ENCODE assay signal across 1 cellular context in the genomic region with DNA sequence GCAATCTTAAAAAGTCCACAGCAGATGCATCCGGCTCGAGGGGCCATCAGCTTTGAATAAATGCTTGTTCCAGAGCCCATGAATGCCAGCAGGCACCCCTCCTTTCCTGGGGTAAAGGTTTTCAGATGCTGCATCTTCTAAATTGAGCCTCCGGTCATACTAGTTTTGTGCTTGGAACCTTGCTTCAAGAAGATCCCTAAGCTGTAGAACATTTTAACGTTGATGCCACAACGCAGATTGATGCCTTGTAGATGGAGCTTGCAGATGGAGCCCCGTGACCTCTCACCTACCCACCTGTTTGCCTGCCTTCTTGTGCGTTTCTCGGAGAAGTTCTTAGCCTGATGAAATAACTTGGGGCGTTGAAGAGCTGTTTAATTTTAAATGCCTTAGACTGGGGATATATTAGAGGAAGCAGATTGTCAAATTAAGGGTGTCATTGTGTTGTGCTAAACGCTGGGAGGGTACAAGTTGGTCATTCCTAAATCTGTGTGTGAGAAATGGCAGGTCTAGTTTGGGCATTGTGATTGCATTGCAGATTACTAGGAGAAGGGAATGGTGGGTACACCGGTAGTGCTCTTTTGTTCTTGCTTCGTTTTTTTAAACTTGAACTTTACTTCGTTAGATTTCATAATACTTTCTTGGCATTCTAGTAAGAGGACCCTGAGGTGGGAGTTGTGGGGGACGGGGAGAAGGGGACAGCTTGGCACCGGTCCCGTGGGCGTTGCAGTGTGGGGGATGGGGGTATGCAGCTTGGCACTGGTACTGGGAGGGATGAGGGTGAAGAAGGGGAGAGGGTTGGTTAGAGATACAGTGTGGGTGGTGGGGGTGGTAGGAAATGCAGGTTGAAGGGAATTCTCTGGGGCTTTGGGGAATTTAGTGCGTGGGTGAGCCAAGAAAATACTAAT.
TF ChIP-seq lines count a peak whose summit lies in the region.

No MANE protein-coding gene starts in this region.

TF ChIP-seq in K562, 482 proteins besides CTCF, POLR2A, EP300 and RAD21 (continued from another document and continues in another):
- TF ChIP-seq ZNF57 (CRISPR knock-in tag; IDR thresholded peaks at IDR 0.05) (no peak), JUND (IDR thresholded peaks at IDR 0.05; ENCODE audit: borderline replicate concordance, low read depth, low read length) (no peak), JUND (tag; IDR thresholded peaks at IDR 0.05; ENCODE audit: borderline replicate concordance, low read depth, low read length) (no peak), ZNF589 (CRISPR knock-in tag; IDR thresholded peaks at IDR 0.05; ENCODE audit: low read depth) (no peak), DNMT1 (IDR thresholded peaks at IDR 0.05) (no peak; the same call in 1 of the 2 replicates), TEAD2 (tag; IDR thresholded peaks at IDR 0.05) (no peak), SMAD4 (CRISPR knock-in tag; conservative IDR thresholded peaks at IDR 0.05) (no peak), JUN (IDR thresholded peaks at IDR 0.05; ENCODE audit: borderline replicate concordance, low read depth, low read length) (no peak), JUN (CRISPR knock-in tag; IDR thresholded peaks at IDR 0.05; ENCODE audit: borderline replicate concordance) (no peak), NFYB (IDR thresholded peaks at IDR 0.05; ENCODE audit: extremely low read depth, insufficient read length) (no peak), GTF2E2 (tag; IDR thresholded peaks at IDR 0.05) (no peak), SAFB2 (IDR thresholded peaks at IDR 0.05; ENCODE audit: borderline replicate concordance, low read depth, low read length, severe bottlenecking) (no peak), SIX5 (IDR thresholded peaks at IDR 0.05; ENCODE audit: borderline replicate concordance in 1 of 2, insufficient read depth in 1 of 2, low read depth in 1 of 2, low read length in 2 of 2) (no peak), BACH1 (tag; IDR thresholded peaks at IDR 0.05) (no peak; the same call in 1 of the 2 replicates), XRCC3 (IDR thresholded peaks at IDR 0.05) (no peak), CBX8 (IDR thresholded peaks at IDR 0.05; ENCODE audit: borderline replicate concordance, extremely low read depth, low read depth, low read length, poor library complexity, severe bottlenecking) (no peak), WHSC1 (IDR thresholded peaks at IDR 0.05; ENCODE audit: low read length) (no peak), SNIP1 (IDR thresholded peaks at IDR 0.05; ENCODE audit: low read depth) (no peak), ZNF263 (CRISPR knock-in tag; IDR thresholded peaks at IDR 0.05; ENCODE audit: borderline replicate concordance) (peak; percentile 56; the same call in 1 of the 2 replicates), PML (IDR thresholded peaks at IDR 0.05; ENCODE audit: low read length) (peak; percentile 78; the same call in 1 of the 2 replicates), PHF21A (IDR thresholded peaks at IDR 0.05; ENCODE audit: borderline replicate concordance, low read depth) (no peak), POLR3A (IDR thresholded peaks at IDR 0.05; ENCODE audit: borderline replicate concordance, extremely low read depth, insufficient read depth, insufficient read length) (no peak), TAF7 (tag; IDR thresholded peaks at IDR 0.05) (no peak; the same call in 1 of the 2 replicates), KDM5B (IDR thresholded peaks at IDR 0.05; ENCODE audit: insufficient replicate concordance, low read depth, low read length) (peak; percentile 64), MECOM (CRISPR knock-in tag; IDR thresholded peaks at IDR 0.05) (no peak), CBX1 (IDR thresholded peaks at IDR 0.05; ENCODE audit: low read depth) (no peak; the same call in 1 of the 2 replicates), NRF1 (conservative IDR thresholded peaks at IDR 0.05 in 1 of 2, IDR thresholded peaks at IDR 0.05 in 1 of 2) (no peak), ZC3H4 (CRISPR knock-in tag; IDR thresholded peaks at IDR 0.05; ENCODE audit: borderline replicate concordance) (no peak), BRD4 (IDR thresholded peaks at IDR 0.05) (no peak), HMG20B (CRISPR knock-in tag; IDR thresholded peaks at IDR 0.05) (no peak; the same call in 1 of the 2 replicates), ETS2 (tag; IDR thresholded peaks at IDR 0.05; ENCODE audit: borderline replicate concordance, poor library complexity, severe bottlenecking) (no peak), TARDBP (IDR thresholded peaks at IDR 0.05) (no peak), L3MBTL2 (IDR thresholded peaks at IDR 0.05) (no peak), STAT5B (CRISPR knock-in tag; IDR thresholded peaks at IDR 0.05) (no peak), HNRNPUL1 (IDR thresholded peaks at IDR 0.05; ENCODE audit: low read length) (peak; percentile 80; the same call in 1 of the 2 replicates), SRF (CRISPR knock-in tag; IDR thresholded peaks at IDR 0.05) (0 out of 4 replicates have a peak, but pooled peaks of 1 of the 2 experiments have one; percentile 43), MCM2 (IDR thresholded peaks at IDR 0.05; ENCODE audit: low read depth) (no peak), ZNF668 (CRISPR knock-in tag; IDR thresholded peaks at IDR 0.05) (no peak), NUFIP1 (IDR thresholded peaks at IDR 0.05; ENCODE audit: partially characterized antibody) (no peak)
- TF ChIP-seq, protein P1, sequence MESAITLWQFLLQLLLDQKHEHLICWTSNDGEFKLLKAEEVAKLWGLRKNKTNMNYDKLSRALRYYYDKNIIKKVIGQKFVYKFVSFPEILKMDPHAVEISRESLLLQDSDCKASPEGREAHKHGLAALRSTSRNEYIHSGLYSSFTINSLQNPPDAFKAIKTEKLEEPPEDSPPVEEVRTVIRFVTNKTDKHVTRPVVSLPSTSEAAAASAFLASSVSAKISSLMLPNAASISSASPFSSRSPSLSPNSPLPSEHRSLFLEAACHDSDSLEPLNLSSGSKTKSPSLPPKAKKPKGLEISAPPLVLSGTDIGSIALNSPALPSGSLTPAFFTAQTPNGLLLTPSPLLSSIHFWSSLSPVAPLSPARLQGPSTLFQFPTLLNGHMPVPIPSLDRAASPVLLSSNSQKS (CRISPR knock-in tag; IDR thresholded peaks at IDR 0.05), result no peak
- TF ChIP-seq, protein P2, sequence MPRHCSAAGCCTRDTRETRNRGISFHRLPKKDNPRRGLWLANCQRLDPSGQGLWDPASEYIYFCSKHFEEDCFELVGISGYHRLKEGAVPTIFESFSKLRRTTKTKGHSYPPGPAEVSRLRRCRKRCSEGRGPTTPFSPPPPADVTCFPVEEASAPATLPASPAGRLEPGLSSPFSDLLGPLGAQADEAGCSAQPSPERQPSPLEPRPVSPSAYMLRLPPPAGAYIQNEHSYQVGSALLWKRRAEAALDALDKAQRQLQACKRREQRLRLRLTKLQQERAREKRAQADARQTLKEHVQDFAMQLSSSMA (CRISPR knock-in tag; IDR thresholded peaks at IDR 0.05), result no peak
- TF ChIP-seq, protein P3, sequence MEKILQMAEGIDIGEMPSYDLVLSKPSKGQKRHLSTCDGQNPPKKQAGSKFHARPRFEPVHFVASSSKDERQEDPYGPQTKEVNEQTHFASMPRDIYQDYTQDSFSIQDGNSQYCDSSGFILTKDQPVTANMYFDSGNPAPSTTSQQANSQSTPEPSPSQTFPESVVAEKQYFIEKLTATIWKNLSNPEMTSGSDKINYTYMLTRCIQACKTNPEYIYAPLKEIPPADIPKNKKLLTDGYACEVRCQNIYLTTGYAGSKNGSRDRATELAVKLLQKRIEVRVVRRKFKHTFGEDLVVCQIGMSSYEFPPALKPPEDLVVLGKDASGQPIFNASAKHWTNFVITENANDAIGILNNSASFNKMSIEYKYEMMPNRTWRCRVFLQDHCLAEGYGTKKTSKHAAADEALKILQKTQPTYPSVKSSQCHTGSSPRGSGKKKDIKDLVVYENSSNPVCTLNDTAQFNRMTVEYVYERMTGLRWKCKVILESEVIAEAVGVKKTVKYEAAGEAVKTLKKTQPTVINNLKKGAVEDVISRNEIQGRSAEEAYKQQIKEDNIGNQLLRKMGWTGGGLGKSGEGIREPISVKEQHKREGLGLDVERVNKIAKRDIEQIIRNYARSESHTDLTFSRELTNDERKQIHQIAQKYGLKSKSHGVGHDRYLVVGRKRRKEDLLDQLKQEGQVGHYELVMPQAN (IDR thresholded peaks at IDR 0.05; ENCODE audit: borderline replicate concordance), result no peak
- TF ChIP-seq, protein P4, sequence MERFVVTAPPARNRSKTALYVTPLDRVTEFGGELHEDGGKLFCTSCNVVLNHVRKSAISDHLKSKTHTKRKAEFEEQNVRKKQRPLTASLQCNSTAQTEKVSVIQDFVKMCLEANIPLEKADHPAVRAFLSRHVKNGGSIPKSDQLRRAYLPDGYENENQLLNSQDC (CRISPR knock-in tag; IDR thresholded peaks at IDR 0.05), result no peak
- TF ChIP-seq, protein P5, sequence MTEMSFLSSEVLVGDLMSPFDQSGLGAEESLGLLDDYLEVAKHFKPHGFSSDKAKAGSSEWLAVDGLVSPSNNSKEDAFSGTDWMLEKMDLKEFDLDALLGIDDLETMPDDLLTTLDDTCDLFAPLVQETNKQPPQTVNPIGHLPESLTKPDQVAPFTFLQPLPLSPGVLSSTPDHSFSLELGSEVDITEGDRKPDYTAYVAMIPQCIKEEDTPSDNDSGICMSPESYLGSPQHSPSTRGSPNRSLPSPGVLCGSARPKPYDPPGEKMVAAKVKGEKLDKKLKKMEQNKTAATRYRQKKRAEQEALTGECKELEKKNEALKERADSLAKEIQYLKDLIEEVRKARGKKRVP (CRISPR knock-in tag; IDR thresholded peaks at IDR 0.05), result no peak
- TF ChIP-seq, protein P6, sequence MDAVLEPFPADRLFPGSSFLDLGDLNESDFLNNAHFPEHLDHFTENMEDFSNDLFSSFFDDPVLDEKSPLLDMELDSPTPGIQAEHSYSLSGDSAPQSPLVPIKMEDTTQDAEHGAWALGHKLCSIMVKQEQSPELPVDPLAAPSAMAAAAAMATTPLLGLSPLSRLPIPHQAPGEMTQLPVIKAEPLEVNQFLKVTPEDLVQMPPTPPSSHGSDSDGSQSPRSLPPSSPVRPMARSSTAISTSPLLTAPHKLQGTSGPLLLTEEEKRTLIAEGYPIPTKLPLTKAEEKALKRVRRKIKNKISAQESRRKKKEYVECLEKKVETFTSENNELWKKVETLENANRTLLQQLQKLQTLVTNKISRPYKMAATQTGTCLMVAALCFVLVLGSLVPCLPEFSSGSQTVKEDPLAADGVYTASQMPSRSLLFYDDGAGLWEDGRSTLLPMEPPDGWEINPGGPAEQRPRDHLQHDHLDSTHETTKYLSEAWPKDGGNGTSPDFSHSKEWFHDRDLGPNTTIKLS (IDR thresholded peaks at IDR 0.05; ENCODE audit: borderline replicate concordance, low read depth), result no peak
- TF ChIP-seq, protein P7, sequence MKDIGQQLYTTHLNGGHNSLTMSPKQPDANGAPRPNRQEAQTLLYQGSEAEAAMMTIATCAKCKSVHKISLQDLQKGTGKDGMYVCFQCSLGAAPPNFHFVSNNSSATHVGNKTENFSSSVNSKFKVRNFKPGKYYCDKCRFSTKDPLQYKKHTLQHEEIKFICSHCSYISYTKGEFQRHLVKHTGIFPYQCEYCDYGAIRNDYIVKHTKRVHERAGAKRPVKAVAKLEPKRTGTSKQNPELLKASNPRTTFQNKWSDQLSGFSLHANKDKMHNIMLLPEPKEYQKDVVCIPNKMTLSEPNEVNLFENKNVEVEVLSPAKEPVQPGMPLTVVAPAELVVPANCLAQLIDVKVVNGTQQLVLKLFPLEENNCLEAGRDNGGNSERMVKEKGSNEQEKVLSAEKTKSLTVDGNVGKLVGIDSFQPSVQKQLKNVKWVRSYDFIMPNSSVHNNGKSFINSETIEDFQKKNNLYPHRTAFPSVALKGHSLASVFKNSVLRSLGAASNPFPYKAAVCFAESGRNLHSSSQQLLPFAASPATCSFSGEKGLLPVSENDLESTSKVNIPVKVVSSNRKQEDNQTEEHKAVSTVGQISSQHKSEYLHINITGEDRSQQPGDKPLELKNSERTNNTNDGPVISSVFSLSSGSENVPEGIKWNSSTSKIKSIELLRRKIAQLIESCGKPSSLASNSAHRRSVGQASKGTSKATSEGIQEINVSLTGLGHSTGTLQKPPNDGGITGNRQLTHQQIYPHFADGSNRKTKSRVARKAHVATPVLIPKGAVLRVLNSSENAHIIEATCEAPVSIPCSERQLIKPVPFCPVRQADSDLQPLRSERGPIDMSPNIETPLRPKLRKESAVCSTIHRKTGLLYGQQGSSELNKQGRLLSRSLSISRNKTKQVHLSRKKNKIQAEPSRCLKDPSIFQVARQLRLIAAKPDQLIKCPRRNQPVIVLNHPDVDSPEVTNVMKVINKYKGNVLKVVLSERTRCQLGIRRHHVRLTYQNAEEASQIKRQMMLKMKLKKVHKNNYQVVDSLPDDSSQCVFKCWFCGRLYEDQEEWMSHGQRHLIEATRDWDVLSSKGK (CRISPR knock-in tag; IDR thresholded peaks at IDR 0.05), result no peak
- TF ChIP-seq, protein P8, sequence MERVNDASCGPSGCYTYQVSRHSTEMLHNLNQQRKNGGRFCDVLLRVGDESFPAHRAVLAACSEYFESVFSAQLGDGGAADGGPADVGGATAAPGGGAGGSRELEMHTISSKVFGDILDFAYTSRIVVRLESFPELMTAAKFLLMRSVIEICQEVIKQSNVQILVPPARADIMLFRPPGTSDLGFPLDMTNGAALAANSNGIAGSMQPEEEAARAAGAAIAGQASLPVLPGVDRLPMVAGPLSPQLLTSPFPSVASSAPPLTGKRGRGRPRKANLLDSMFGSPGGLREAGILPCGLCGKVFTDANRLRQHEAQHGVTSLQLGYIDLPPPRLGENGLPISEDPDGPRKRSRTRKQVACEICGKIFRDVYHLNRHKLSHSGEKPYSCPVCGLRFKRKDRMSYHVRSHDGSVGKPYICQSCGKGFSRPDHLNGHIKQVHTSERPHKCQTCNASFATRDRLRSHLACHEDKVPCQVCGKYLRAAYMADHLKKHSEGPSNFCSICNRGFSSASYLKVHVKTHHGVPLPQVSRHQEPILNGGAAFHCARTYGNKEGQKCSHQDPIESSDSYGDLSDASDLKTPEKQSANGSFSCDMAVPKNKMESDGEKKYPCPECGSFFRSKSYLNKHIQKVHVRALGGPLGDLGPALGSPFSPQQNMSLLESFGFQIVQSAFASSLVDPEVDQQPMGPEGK (CRISPR knock-in tag; IDR thresholded peaks at IDR 0.05; ENCODE audit: borderline replicate concordance), result 0 out of 2 replicates have a peak, but pooled peaks have one; percentile 49
- TF ChIP-seq, protein P9, sequence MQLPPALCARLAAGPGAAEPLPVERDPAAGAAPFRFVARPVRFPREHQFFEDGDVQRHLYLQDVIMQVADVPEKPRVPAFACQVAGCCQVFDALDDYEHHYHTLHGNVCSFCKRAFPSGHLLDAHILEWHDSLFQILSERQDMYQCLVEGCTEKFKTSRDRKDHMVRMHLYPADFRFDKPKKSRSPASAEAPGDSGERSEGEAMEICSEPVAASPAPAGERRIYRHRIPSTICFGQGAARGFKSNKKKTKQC (CRISPR knock-in tag; IDR thresholded peaks at IDR 0.05), result no peak; the same call in 1 of the 2 replicates
- TF ChIP-seq, protein P10, sequence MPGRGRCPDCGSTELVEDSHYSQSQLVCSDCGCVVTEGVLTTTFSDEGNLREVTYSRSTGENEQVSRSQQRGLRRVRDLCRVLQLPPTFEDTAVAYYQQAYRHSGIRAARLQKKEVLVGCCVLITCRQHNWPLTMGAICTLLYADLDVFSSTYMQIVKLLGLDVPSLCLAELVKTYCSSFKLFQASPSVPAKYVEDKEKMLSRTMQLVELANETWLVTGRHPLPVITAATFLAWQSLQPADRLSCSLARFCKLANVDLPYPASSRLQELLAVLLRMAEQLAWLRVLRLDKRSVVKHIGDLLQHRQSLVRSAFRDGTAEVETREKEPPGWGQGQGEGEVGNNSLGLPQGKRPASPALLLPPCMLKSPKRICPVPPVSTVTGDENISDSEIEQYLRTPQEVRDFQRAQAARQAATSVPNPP (IDR thresholded peaks at IDR 0.05; ENCODE audit: borderline replicate concordance, insufficient read depth, insufficient read length), result no peak
